Comparison of ENCODE assay signal across 12 cellular contexts in genomic region chr14:71703477-71703876, GRCh38.
DNase-seq lines count a peak whose midpoint lies in the region; ATAC-seq and TF ChIP-seq lines count a peak whose summit lies in the region.
"Had no signal": no experiment of that assay in that cellular context is flagged by ENCODE, and none has a peak within 500 bp of the region (broad histone marks: within the 10 kb centered on the region; RNA-seq: fewer than 3 reads in every experiment).

No MANE protein-coding gene starts in this region.

- peak; percentile 71 for TF ChIP-seq EP300 in neural cell (conservative IDR thresholded peaks at IDR 0.05; ENCODE audit: poor library complexity, severe bottlenecking)

- TF ChIP-seq RAD21 in neural cell (conservative IDR thresholded peaks at IDR 0.05), result peak; percentile 20

- no peaks in the 10 kb centered on the region for H3K9me2 ChIP-seq in neural cell (ENCODE audit: insufficient read depth, low read length)

- no peaks in the 10 kb centered on the region for H3K36me3 ChIP-seq in neural cell (ENCODE audit: insufficient read depth, low read length)
- peaks cover 12% of the 10 kb centered on the region for H3K36me3 ChIP-seq in brain microvascular endothelial cell (replicated peaks)
- H3K36me3 ChIP-seq: HAP-1 had no signal

- TF ChIP-seq CTCF in epithelial cell of esophagus (IDR thresholded peaks at IDR 0.05; ENCODE audit: insufficient read depth, low read depth, low read length, missing control alignments) (no peak), neural cell (IDR thresholded peaks at IDR 0.05; ENCODE audit: poor library complexity, severe bottlenecking) (no peak), brain microvascular endothelial cell (IDR thresholded peaks at IDR 0.05; ENCODE audit: low read depth, low read length, missing control alignments) (no peak)

- peak overlapping the region; percentile 58 for H3K4me2 ChIP-seq in neural cell (ENCODE audit: low read length)

- H3K4me3 ChIP-seq in epithelial cell of esophagus (ENCODE audit: low read length) (no peak overlapping the region), neural cell (ENCODE audit: low read length) (peak overlapping the region; percentile 52), brain microvascular endothelial cell (ENCODE audit: low read depth, low read length) (no peak overlapping the region)
- H3K4me3 ChIP-seq: HAP-1 had no signal

- no peaks in the 10 kb centered on the region for H3K27me3 Mint-ChIP-seq in effector memory CD8-positive, alpha-beta T cell
- H3K27me3 Mint-ChIP-seq: CD4-positive, alpha-beta memory T cell had no signal

- no peaks in the 10 kb centered on the region for H3K9me3 Mint-ChIP-seq in effector memory CD8-positive, alpha-beta T cell
- H3K9me3 Mint-ChIP-seq: activated T-cell treated with anti-CD3 and anti-CD28 coated beads, Interleukin-2, amount 50 U/mL, for 72 hours; CD4-positive, alpha-beta memory T cell had no signal

- peak overlapping the region; percentile 17 for H2AFZ ChIP-seq in neural cell (ENCODE audit: low read depth, low read length)

- H3K9ac ChIP-seq in neural cell (ENCODE audit: low read length), result peak overlapping the region; percentile 57

- H3K27ac ChIP-seq in neural cell (ENCODE audit: low read length), result peak overlapping the region; percentile 95
- H3K27ac ChIP-seq in brain microvascular endothelial cell, result no peak overlapping the region
- H3K27ac ChIP-seq: VCaP had no signal

- peaks cover 0 to 6% of the 10 kb centered on the region in 2 donors for H3K4me1 Mint-ChIP-seq in effector memory CD8-positive, alpha-beta T cell (ENCODE audit: low read depth in 2 of 2)

- peaks cover 17% of the 10 kb centered on the region for H3K36me3 Mint-ChIP-seq in effector memory CD8-positive, alpha-beta T cell (ENCODE audit: insufficient read depth)

- H3K27me3 ChIP-seq in neural cell (ENCODE audit: insufficient read depth, low read depth, low read length) (no peaks in the 10 kb centered on the region), brain microvascular endothelial cell (replicated peaks) (no peaks in the 10 kb centered on the region)

- no peaks in the 10 kb centered on the region for H3K9me3 ChIP-seq in neural cell (ENCODE audit: low read length)
- H3K9me3 ChIP-seq: HAP-1 had no signal

- H3K27ac Mint-ChIP-seq in effector memory CD8-positive, alpha-beta T cell, result peak overlapping the region in 1 of 2 donors; percentile 80
- H3K27ac Mint-ChIP-seq: activated T-cell treated with anti-CD3 and anti-CD28 coated beads, Interleukin-2, amount 50 U/mL, for 72 hours had no signal

- DNase-seq in DMS79 (lab: John Stamatoyannopoulos, UW), result peak; percentile 52
- DNase-seq in NCI-H2227 (lab: John Stamatoyannopoulos, UW; ENCODE audit: unreplicated experiment), result peak; percentile 37
- DNase-seq in epithelial cell of esophagus (ENCODE audit: low read depth), result peak; percentile 46
- DNase-seq in brain microvascular endothelial cell, result no peak
- no peak for DNase-seq in NCI-H187 (lab: John Stamatoyannopoulos, UW)
- DNase-seq in central memory CD4-positive, alpha-beta T cell, result no peak
- no peak for DNase-seq in effector memory CD8-positive, alpha-beta T cell
- DNase-seq: activated T-cell treated with anti-CD3 and anti-CD28 coated beads, Interleukin-2, amount 50 U/mL, for 72 hours; CD4-positive, alpha-beta memory T cell had no signal

- no peaks in the 10 kb centered on the region for H3K79me2 ChIP-seq in neural cell (replicated peaks; ENCODE audit: insufficient read depth, low read length)

- ATAC-seq in effector memory CD8-positive, alpha-beta T cell (replicated peaks), result no peak
- ATAC-seq: activated T-cell treated with anti-CD3 and anti-CD28 coated beads, Interleukin-2, amount 50 U/mL, for 72 hours had no signal

- peak overlapping the region in 1 of 2 donors; percentile 59 for H3K4me3 Mint-ChIP-seq in effector memory CD8-positive, alpha-beta T cell
- H3K4me3 Mint-ChIP-seq: activated T-cell treated with anti-CD3 and anti-CD28 coated beads, Interleukin-2, amount 50 U/mL, for 72 hours had no signal

- H3F3A ChIP-seq in neural cell (ENCODE audit: insufficient read depth, low read length, poor library complexity, severe bottlenecking), result peaks cover 20% of the 10 kb centered on the region

- in situ Hi-C loops in brain microvascular endothelial cell (cut with HindIII; ENCODE audit: low pct_ligation_motif_present, low sequenced_read_pairs), result no loop called here

- no peaks in the 10 kb centered on the region for H4K20me1 ChIP-seq in neural cell (ENCODE audit: insufficient read depth)

TF ChIP-seq in neural cell, 6 proteins besides CTCF, POLR2A, EP300 and RAD21:
- TF ChIP-seq MXI1 (conservative IDR thresholded peaks at IDR 0.05; ENCODE audit: poor library complexity, severe bottlenecking) (peak; percentile 55), TAF1 (IDR thresholded peaks at IDR 0.05; ENCODE audit: low read depth) (no peak), EZH2 (IDR thresholded peaks at IDR 0.05; ENCODE audit: borderline replicate concordance, insufficient read depth, low read length, poor library complexity, severe bottlenecking) (no peak), SMC3 (conservative IDR thresholded peaks at IDR 0.05; ENCODE audit: poor library complexity) (peak; percentile 23), POLR2AphosphoS5 (IDR thresholded peaks at IDR 0.05) (peak; percentile 52)
- TF ChIP-seq, protein P1, sequence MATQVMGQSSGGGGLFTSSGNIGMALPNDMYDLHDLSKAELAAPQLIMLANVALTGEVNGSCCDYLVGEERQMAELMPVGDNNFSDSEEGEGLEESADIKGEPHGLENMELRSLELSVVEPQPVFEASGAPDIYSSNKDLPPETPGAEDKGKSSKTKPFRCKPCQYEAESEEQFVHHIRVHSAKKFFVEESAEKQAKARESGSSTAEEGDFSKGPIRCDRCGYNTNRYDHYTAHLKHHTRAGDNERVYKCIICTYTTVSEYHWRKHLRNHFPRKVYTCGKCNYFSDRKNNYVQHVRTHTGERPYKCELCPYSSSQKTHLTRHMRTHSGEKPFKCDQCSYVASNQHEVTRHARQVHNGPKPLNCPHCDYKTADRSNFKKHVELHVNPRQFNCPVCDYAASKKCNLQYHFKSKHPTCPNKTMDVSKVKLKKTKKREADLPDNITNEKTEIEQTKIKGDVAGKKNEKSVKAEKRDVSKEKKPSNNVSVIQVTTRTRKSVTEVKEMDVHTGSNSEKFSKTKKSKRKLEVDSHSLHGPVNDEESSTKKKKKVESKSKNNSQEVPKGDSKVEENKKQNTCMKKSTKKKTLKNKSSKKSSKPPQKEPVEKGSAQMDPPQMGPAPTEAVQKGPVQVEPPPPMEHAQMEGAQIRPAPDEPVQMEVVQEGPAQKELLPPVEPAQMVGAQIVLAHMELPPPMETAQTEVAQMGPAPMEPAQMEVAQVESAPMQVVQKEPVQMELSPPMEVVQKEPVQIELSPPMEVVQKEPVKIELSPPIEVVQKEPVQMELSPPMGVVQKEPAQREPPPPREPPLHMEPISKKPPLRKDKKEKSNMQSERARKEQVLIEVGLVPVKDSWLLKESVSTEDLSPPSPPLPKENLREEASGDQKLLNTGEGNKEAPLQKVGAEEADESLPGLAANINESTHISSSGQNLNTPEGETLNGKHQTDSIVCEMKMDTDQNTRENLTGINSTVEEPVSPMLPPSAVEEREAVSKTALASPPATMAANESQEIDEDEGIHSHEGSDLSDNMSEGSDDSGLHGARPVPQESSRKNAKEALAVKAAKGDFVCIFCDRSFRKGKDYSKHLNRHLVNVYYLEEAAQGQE (IDR thresholded peaks at IDR 0.05; ENCODE audit: borderline replicate concordance), result peak; percentile 84

Comparison
In these comparisons a context has a peak if more than half of its experiments do, and no peak if none do; other contexts are left out.
1. DNase-seq: peak in DMS79 (single experiment), NCI-H2227 (single experiment) and epithelial cell of esophagus (single experiment); none in brain microvascular endothelial cell (single experiment), NCI-H187 (0 of 2), central memory CD4-positive, alpha-beta T cell (single experiment) and effector memory CD8-positive, alpha-beta T cell (0 of 3).